Comparison of ENCODE assay signal across 8 cellular contexts in the genomic region with DNA sequence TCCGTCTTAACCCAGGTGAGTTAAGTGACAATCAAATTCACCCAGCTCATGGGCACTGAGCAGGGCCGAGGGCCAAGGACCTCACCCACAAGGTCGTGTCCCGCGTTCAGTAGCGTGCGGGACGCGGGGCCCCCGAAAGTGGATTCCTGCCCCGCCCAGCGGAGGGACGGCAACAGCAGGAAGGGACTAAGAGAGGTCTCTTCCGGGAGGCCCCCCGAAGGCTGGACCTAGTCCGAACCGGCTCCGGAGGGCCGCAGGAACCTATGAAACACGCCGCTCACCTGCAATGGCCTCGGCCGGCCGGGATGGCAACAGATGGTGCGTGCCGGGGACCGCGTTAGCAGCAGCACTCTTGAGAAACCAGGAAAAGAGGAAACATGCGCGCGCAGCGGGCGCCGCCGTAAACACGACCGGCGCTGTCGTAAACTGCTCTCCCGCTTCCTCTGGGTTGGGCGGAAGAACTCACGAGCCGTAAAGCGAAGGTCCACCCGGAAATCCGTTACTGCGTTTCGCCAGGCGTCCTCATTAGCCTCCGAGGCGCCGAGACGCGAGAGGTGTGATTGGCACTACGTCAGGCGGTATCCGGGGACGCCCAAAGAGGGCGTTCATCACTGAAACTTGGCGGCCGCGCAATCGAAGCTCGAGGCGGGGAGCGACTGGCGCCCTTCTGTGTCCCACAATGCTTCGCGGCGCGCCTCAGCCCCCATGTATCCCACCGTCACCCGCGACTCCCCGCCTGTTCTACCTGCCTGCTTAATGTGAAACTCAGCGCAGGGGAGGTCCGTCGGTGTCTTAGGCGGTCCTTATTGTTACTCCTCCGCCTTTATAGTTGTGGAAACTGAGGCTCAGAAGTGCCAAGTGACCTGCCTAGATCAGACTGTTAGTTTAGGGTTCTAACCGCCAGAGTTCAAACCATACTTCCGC. TPM values are rescaled to one million over a fixed set of nuclear protein-coding genes. Genes with fewer than 3 reads are reported as not detected.
DNase-seq lines count a peak whose midpoint lies in the region; ATAC-seq, FAIRE-seq and TF ChIP-seq lines count a peak whose summit lies in the region.

A gene with protein sequence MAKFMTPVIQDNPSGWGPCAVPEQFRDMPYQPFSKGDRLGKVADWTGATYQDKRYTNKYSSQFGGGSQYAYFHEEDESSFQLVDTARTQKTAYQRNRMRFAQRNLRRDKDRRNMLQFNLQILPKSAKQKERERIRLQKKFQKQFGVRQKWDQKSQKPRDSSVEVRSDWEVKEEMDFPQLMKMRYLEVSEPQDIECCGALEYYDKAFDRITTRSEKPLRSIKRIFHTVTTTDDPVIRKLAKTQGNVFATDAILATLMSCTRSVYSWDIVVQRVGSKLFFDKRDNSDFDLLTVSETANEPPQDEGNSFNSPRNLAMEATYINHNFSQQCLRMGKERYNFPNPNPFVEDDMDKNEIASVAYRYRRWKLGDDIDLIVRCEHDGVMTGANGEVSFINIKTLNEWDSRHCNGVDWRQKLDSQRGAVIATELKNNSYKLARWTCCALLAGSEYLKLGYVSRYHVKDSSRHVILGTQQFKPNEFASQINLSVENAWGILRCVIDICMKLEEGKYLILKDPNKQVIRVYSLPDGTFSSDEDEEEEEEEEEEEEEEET (minus strand): TSS at position 372 of the 924 bp plus-strand sequence. CDS start 3,045 bp downstream, outside the sequence.

- intact Hi-C loops in Calu3 (cut with micrococcal nuclease; ENCODE audit: unreplicated experiment) = loop anchor here (5.0 kb wide), 1 partner anchor 287 kb away; no protein-coding TSS in a partner anchor

- DNase-seq in Calu3 (peak; percentile 97), HuH-7 (ENCODE audit: low spot score) (peak; percentile 92)
- DNase-seq in activated CD8-positive, alpha-beta memory T cell treated with anti-CD3 and anti-CD28 coated beads, Interleukin-2, amount 50 U/mL, for 48 hours = peak; percentile 99
- peak; percentile 97 to 98 for DNase-seq in stimulated activated CD8-positive, alpha-beta memory T cell treated with anti-CD3 and anti-CD28 coated beads, Interleukin-15, amount 100 ng/mL, for 4 hours (ENCODE audit: low read depth in 2 of 2)

- H3K36me3 ChIP-seq in OCI-LY3 (replicated peaks; ENCODE audit: low read depth, low read length) (peaks cover 38% of the 10 kb centered on the region), mesodermal cell (ENCODE audit: control insufficient read depth, insufficient read depth, low read length) (peaks cover 35% of the 10 kb centered on the region)

- H3K9me3 ChIP-seq in OCI-LY3 (ENCODE audit: insufficient read depth, low read length) = no peaks in the 10 kb centered on the region
- no peaks in the 10 kb centered on the region for H3K9me3 ChIP-seq in mesodermal cell (ENCODE audit: control insufficient read depth, low read length)

- H3K27me3 ChIP-seq in OCI-LY3 (ENCODE audit: low read depth, low read length) = no peaks in the 10 kb centered on the region

- no TSS peak for BruUV-seq in Calu3 (replicated peaks; lab: Mats Ljungman, UMichigan)

- H3K79me2 ChIP-seq in OCI-LY3 (ENCODE audit: low read length) = peaks cover 38% of the 10 kb centered on the region

- H2AFZ ChIP-seq in OCI-LY3 (ENCODE audit: low read depth, low read length) = peak within 1 kb of the TSS; percentile 57

- peak within 1 kb of the TSS; percentile 99 for H3K27ac Mint-ChIP-seq in Calu3 (ENCODE audit: unreplicated experiment)

- H3K4me3 ChIP-seq in OCI-LY3 (ENCODE audit: low read length) = peak within 1 kb of the TSS; percentile 98
- peak within 1 kb of the TSS; percentile 87 for H3K4me3 ChIP-seq in mesodermal cell (ENCODE audit: extremely low read depth, insufficient read depth, low read length, poor library complexity, severe bottlenecking)

- peaks cover 12% of the 10 kb centered on the region for H3K27me3 Mint-ChIP-seq in Calu3 (ENCODE audit: unreplicated experiment)

- H3K27ac ChIP-seq in OCI-LY3 (ENCODE audit: low read length) (peak within 1 kb of the TSS; percentile 83), mesodermal cell (ENCODE audit: low read depth, low read length, severe bottlenecking) (peak within 1 kb of the TSS; percentile 94)

- peak; percentile 90 for ATAC-seq in GM21515 (IDR thresholded peaks at IDR 0.05; ENCODE audit: unreplicated experiment)

- WGBS in mesodermal cell (ENCODE audit: insufficient coverage in 2 of 2), 2 experiments = 0% methylated on average over 76 to 78 of the region's 82 CpGs

- no peak for TF ChIP-seq CTCF in Calu3 (IDR thresholded peaks at IDR 0.05; ENCODE audit: unreplicated experiment)
- TF ChIP-seq CTCF in OCI-LY3 (IDR thresholded peaks at IDR 0.05; ENCODE audit: low read depth, low read length) = no peak

- H3K4me3 Mint-ChIP-seq in Calu3 (ENCODE audit: low read depth, unreplicated experiment) = peak within 1 kb of the TSS; percentile 88

- CTCF ChIA-PET in Calu3 (lab: Charles Lee) = interaction anchor here (1.2 kb wide), 1 partner anchor 245 kb away, joined by 3 read pairs; no protein-coding TSS in a partner anchor

- H3K4me1 ChIP-seq in OCI-LY3 (ENCODE audit: low read length) = peaks cover 17% of the 10 kb centered on the region
- no peaks in the 10 kb centered on the region for H3K4me1 ChIP-seq in mesodermal cell (ENCODE audit: control insufficient read depth, insufficient read depth, low read length, poor library complexity, severe bottlenecking)

- H3K4me2 ChIP-seq in OCI-LY3 (ENCODE audit: low read length) = peak within 1 kb of the TSS; percentile 97

- peaks cover 21% of the 10 kb centered on the region for H4K20me1 ChIP-seq in OCI-LY3 (ENCODE audit: insufficient read depth, low read length)

- H3K4me1 Mint-ChIP-seq in Calu3 (ENCODE audit: low read depth, unreplicated experiment) = peaks cover 10% of the 10 kb centered on the region

- FAIRE-seq in endometrium (lab: Jason Lieb, UNC) = peak; percentile 99

- H3K36me3 Mint-ChIP-seq in Calu3 (ENCODE audit: insufficient read depth, unreplicated experiment) = peaks cover 56% of the 10 kb centered on the region

- H3K9me3 Mint-ChIP-seq in Calu3 (ENCODE audit: low read depth, unreplicated experiment) = no peaks in the 10 kb centered on the region

- peak within 1 kb of the TSS; percentile 98 for H3K9ac ChIP-seq in OCI-LY3 (ENCODE audit: low read length)

RNA-seq across cellular contexts. Expression of the gene that starts here (rescaled TPM):
- 214 and 224 TPM in 2 replicates for total RNA-seq in Calu3 (2022)
- 196 TPM for polyA plus RNA-seq in mesodermal cell (2013, experiment 1 of 2)
- polyA plus RNA-seq in mesodermal cell (2013, experiment 2 of 2) = 182 TPM

Comparison
In these comparisons a context has a peak if more than half of its experiments do, and no peak if none do; other contexts are left out.
1. Peak in every context shown above with its lines: DNase-seq, ATAC-seq, H3K4me3 ChIP-seq and H3K27ac ChIP-seq.